8 cellular contexts compared by ENCODE assay signal in genomic region chr2:62724886-62725711, GRCh38. TPM values are rescaled to one million over a fixed set of nuclear protein-coding genes. Genes with fewer than 3 reads are reported as not detected.
DNase-seq lines count a peak whose midpoint lies in the region; ATAC-seq and TF ChIP-seq lines count a peak whose summit lies in the region.

No MANE protein-coding gene starts in this region.

- no peaks in the 10 kb centered on the region for H3K27me3 Mint-ChIP-seq in CD4-positive, alpha-beta T cell

- H3K27ac Mint-ChIP-seq in CD4-positive, alpha-beta T cell, result no peak overlapping the region

- H3K9me3 Mint-ChIP-seq in CD4-positive, alpha-beta T cell, result peaks cover 6% of the 10 kb centered on the region

- H3K4me1 Mint-ChIP-seq in CD4-positive, alpha-beta T cell (ENCODE audit: low read depth), result peaks cover 35% of the 10 kb centered on the region

- H3K36me3 ChIP-seq in right lobe of liver (no peaks in the 10 kb centered on the region), ascending aorta (no peaks in the 10 kb centered on the region)

- TF ChIP-seq CTCF in CD4-positive, alpha-beta T cell (IDR thresholded peaks at IDR 0.05), result no peak
- TF ChIP-seq CTCF in right lobe of liver (IDR thresholded peaks at IDR 0.05) (peak in 3 of 4 donors; percentile 10 to 30 (median 18)), ascending aorta (IDR thresholded peaks at IDR 0.05) (no peak)

- no peak for ATAC-seq in CD4-positive, alpha-beta T cell (ENCODE audit: poor library complexity)
- peak; percentile 48 to 67 (median 63) for ATAC-seq in right lobe of liver
- no peak for ATAC-seq in HG02884 (IDR thresholded peaks at IDR 0.05; ENCODE audit: unreplicated experiment)
- ATAC-seq in GM19324 (IDR thresholded peaks at IDR 0.05; ENCODE audit: low FRiP score, unreplicated experiment), result no peak

- intact Hi-C loops in CD4-positive, alpha-beta T cell (cut with DNase I, micrococcal nuclease), result no loop called here
- intact Hi-C loops in right lobe of liver (cut with DNase I) (no loop called here), ascending aorta (cut with DNase I) (no loop called here)

- peaks cover 5% of the 10 kb centered on the region for H3K9me3 ChIP-seq in CD4-positive, alpha-beta T cell (ENCODE audit: control insufficient read depth, low read length)
- H3K9me3 ChIP-seq in right lobe of liver (no peaks in the 10 kb centered on the region), ascending aorta (no peaks in the 10 kb centered on the region)

- WGBS in right lobe of liver (ENCODE audit: insufficient coverage, low coverage, low lambda C conversion rate, missing lambda C conversion rate), result 87% methylated on average over 3 of the region's 10 CpGs

- H3K4me1 ChIP-seq in right lobe of liver (peaks cover 0 to 35% (median 0%) of the 10 kb centered on the region in 4 donors), ascending aorta (no peaks in the 10 kb centered on the region)

- no peak for TF ChIP-seq POLR2A in right lobe of liver (IDR thresholded peaks at IDR 0.05)

- H3K27ac ChIP-seq in CD4-positive, alpha-beta T cell (ENCODE audit: low read depth, low read length), result no peak overlapping the region
- H3K27ac ChIP-seq in right lobe of liver (no peak overlapping the region), ascending aorta (no peak overlapping the region)

- H3K36me3 Mint-ChIP-seq in CD4-positive, alpha-beta T cell (ENCODE audit: low read depth), result peaks cover 45% of the 10 kb centered on the region

- no peak overlapping the region for H3K4me3 Mint-ChIP-seq in CD4-positive, alpha-beta T cell

- no peaks in the 10 kb centered on the region for H3K27me3 ChIP-seq in CD4-positive, alpha-beta T cell (ENCODE audit: control insufficient read depth, insufficient read depth, low read length)
- H3K27me3 ChIP-seq in right lobe of liver (no peaks in the 10 kb centered on the region), ascending aorta (no peaks in the 10 kb centered on the region)

- CTCF ChIA-PET in CD4-positive, alpha-beta T cell (lab: Charles Lee), result no interaction called here

- H3K4me3 ChIP-seq in Jurkat, Clone E6-1 (ENCODE audit: low read length), result no peak overlapping the region
- H3K4me3 ChIP-seq in right lobe of liver (no peak overlapping the region), ascending aorta (no peak overlapping the region)

- DNase-seq in CD4-positive, alpha-beta T cell, result peak in 6 of 10 experiments; percentile 1 to 35 (median 14)
- peak; percentile 41 for DNase-seq in Jurkat, Clone E6-1 (ENCODE audit: low read depth, low spot score)
- peak in 50 of 58 donors; percentile 3 to 67 (median 35) for DNase-seq in anterior cingulate cortex (lab: John Stamatoyannopoulos, UW)
- peak in 1 of 3 donors; percentile 47 for DNase-seq in right lobe of liver
- no peak for DNase-seq in ascending aorta (ENCODE audit: low spot score in 2 of 2)
- no peak for DNase-seq in NCI-H187 treated with DMSO at 0.1 percent for 48 hours (lab: John Stamatoyannopoulos, UW)

- POLR2A ChIA-PET in CD4-positive, alpha-beta T cell (lab: Charles Lee), result no interaction called here

RNA-seq across cellular contexts. Expression of gene EHBP1, which starts 19.6 kb away (rescaled TPM):
- total RNA-seq in CD4-positive, alpha-beta T cell, result 10 to 100 TPM; 21.4 to 22.3 TPM
- polyA plus RNA-seq in Jurkat, Clone E6-1 (2012; ENCODE audit: insufficient read depth, insufficient read length), result 28.9 TPM
- total RNA-seq in right lobe of liver (10 to 100 TPM; 40.4 to 66.6 (median 46.3) TPM), ascending aorta (19.9 TPM)

Comparison
In these comparisons a context has a peak if more than half of its experiments do, and no peak if none do; other contexts are left out.
1. ATAC-seq: peak in right lobe of liver (4 of 4); none in CD4-positive, alpha-beta T cell (single experiment), HG02884 (single experiment) and GM19324 (single experiment).
2. DNase-seq: peak in CD4-positive, alpha-beta T cell (6 of 10), Jurkat, Clone E6-1 (single experiment) and anterior cingulate cortex (50 of 58); none in ascending aorta (0 of 2) and NCI-H187 treated with DMSO at 0.1 percent for 48 hours (single experiment).
3. CTCF ChIP-seq: peak in right lobe of liver (3 of 4); none in CD4-positive, alpha-beta T cell (single experiment) and ascending aorta (0 of 3).